Comparison of ENCODE assay signal across 9 cellular contexts in genomic region chr3:153595186-153595815, GRCh38.
DNase-seq lines count a peak whose midpoint lies in the region; ATAC-seq and TF ChIP-seq lines count a peak whose summit lies in the region.
"Had no signal": no experiment of that assay in that cellular context is flagged by ENCODE, and none has a peak within 500 bp of the region (broad histone marks: within the 10 kb centered on the region; RNA-seq: fewer than 3 reads in every experiment).

No MANE protein-coding gene starts in this region.

- H3K9me3 Mint-ChIP-seq in neural crest cell, result no peaks in the 10 kb centered on the region

- H3K4me1 Mint-ChIP-seq in neural crest cell, result no peaks in the 10 kb centered on the region

- no peaks in the 10 kb centered on the region for H3K36me3 Mint-ChIP-seq in neural crest cell (ENCODE audit: low read depth)

- intact Hi-C loops in posterior vena cava (cut with DNase I), result no loop called here

- no peak overlapping the region for H3K4me3 Mint-ChIP-seq in neural crest cell

- H3K27ac Mint-ChIP-seq in neural crest cell (ENCODE audit: unreplicated experiment), result no peak overlapping the region

- H3K27me3 Mint-ChIP-seq in neural crest cell (ENCODE audit: low read depth), result no peaks in the 10 kb centered on the region

- DNase-seq in AG09309 (ENCODE audit: low read depth) (peak; percentile 18), NCI-H69 (lab: John Stamatoyannopoulos, UW) (peak; percentile 77), dermis microvascular lymphatic vessel endothelial cell (ENCODE audit: low read depth in 2 of 2) (peak; percentile 47 to 60), neural crest cell (ENCODE audit: low read depth, low spot score) (no peak), posterior vena cava (ENCODE audit: low spot score) (no peak)
- no peak for DNase-seq in activated T-cell treated with anti-CD3 and anti-CD28 coated beads, Interleukin-2, amount 50 U/mL, for 1 hour

- TF ChIP-seq CTCF in AG09309 (IDR thresholded peaks at IDR 0.05; ENCODE audit: control insufficient read depth, insufficient read depth, low read depth, low read length, missing control alignments), result peak; percentile 77
- peak; percentile 69 for TF ChIP-seq CTCF in neural crest cell (conservative IDR thresholded peaks at IDR 0.05)

- H3K4me3 ChIP-seq in AG09309 (ENCODE audit: control insufficient read depth, low read depth, low read length), result no peak overlapping the region
- H3K4me3 ChIP-seq: HAP-1 had no signal

- ATAC-seq in GM18870 (IDR thresholded peaks at IDR 0.05; ENCODE audit: unreplicated experiment) (peak; percentile 54), HG02981 (IDR thresholded peaks at IDR 0.05; ENCODE audit: unreplicated experiment) (no peak)

Comparison
In these comparisons a context has a peak if more than half of its experiments do, and no peak if none do; other contexts are left out.
1. DNase-seq: peak in AG09309 (single experiment), NCI-H69 (single experiment) and dermis microvascular lymphatic vessel endothelial cell (2 of 2); none in neural crest cell (single experiment), activated T-cell treated with anti-CD3 and anti-CD28 coated beads, Interleukin-2, amount 50 U/mL, for 1 hour (single experiment) and posterior vena cava (single experiment).